Comparison of ENCODE assay signal across 24 cellular contexts in genomic region chr6:4892785-4893485, GRCh38.
A peak's percentile ranks its signal among the peaks of the same experiment; 100 is the strongest.
DNase-seq lines count a peak whose midpoint lies in the region; ATAC-seq, FAIRE-seq and TF ChIP-seq lines count a peak whose summit lies in the region.
"Had no signal": no experiment of that assay in that cellular context is flagged by ENCODE, and none has a peak within 500 bp of the region (broad histone marks: within the 10 kb centered on the region; RNA-seq: fewer than 3 reads in every experiment).

No MANE protein-coding gene starts in this region.

- H2BK20ac ChIP-seq in H9 (ENCODE audit: low read depth, low read length, poor library complexity, severe bottlenecking), result no peak overlapping the region

- no peak overlapping the region for H3K27ac Mint-ChIP-seq in activated CD4-positive, alpha-beta T cell treated with anti-CD3 and anti-CD28 coated beads, Interleukin-2, amount 10 ng/mL, durations not matched to agents 24 days and 14 days
- H3K27ac Mint-ChIP-seq in H9, result peak overlapping the region; percentile 57 to 95 (median 89); a peak in 5 of 7 replicates
- peak overlapping the region; percentile 39 for H3K27ac Mint-ChIP-seq in endodermal cell
- H3K27ac Mint-ChIP-seq in stimulated activated memory B cell treated with anti-CD40 and anti-IgM and Interleukin-4, amounts not matched to agents 10 μg/mL and 1 μg/mL and 100 μg/mL, for 72 hours, result peak overlapping the region; percentile 43

- H3K23me2 ChIP-seq in H9 (ENCODE audit: insufficient read length, low read depth, low read length, poor library complexity, severe bottlenecking), result no peaks in the 10 kb centered on the region

- no CpG with 5 or more reads among the region's 20 CpGs for WGBS in H9 (ENCODE audit: extremely low coverage, insufficient read length, low lambda C conversion rate)
- WGBS in endodermal cell (ENCODE audit: insufficient coverage in 1 of 2, insufficient read length in 1 of 2), 2 experiments, result 92 to 94% methylated on average over 17 to 20 of the region's 20 CpGs

- H2AFZ ChIP-seq in H9 (ENCODE audit: low read length), result no peak overlapping the region

- H3K9me3 ChIP-seq in H9 (ENCODE audit: control insufficient read depth, low read depth, low read length) (no peaks in the 10 kb centered on the region), endodermal cell (ENCODE audit: control insufficient read depth, low read length) (peaks cover under 1% of the 10 kb centered on the region)

- ATAC-seq in stimulated activated memory B cell treated with anti-CD40 and anti-IgM and Interleukin-4, amounts not matched to agents 10 μg/mL and 1 μg/mL and 100 μg/mL, for 72 hours, result no peak
- ATAC-seq: GM12878, HCT116, Panc1, SK-N-SH treated with all-trans-retinoic acid at 6 μM for 48 hours had no signal

- no peak overlapping the region for H3K4ac ChIP-seq in H9 (ENCODE audit: low read depth, low read length)

- peak; percentile 27 for DNase-seq in activated CD4-positive, alpha-beta T cell treated with anti-CD3 and anti-CD28 coated beads, Interleukin-2, amount 10 ng/mL, durations not matched to agents 24 days and 14 days
- no peak for DNase-seq in activated CD4-positive, alpha-beta T cell treated with anti-CD3 and anti-CD28 coated beads for 4 hours
- DNase-seq in H9 (no peak), endodermal cell (no peak), COLO668 (lab: John Stamatoyannopoulos, UW; ENCODE audit: unreplicated experiment) (no peak), GM12891 (ENCODE audit: insufficient read length, low spot score) (no peak)
- DNase-seq: AML-193, DMS79, GOT3, KBM-7, NCI-H1092, NCI-H1436, NCI-H187 treated with DMSO at 0.1 percent for 48 hours, NCI-H2107, NCI-H2227 treated with DMSO at 0.1 percent for 48 hours, NCI-H510A treated with DMSO at 0.1 percent for 48 hours, NCI-H82 had no signal

- no peak overlapping the region for H3K18ac ChIP-seq in H9 (ENCODE audit: insufficient read length, low read depth, low read length)

- intact Hi-C loops in activated CD4-positive, alpha-beta T cell treated with anti-CD3 and anti-CD28 coated beads, Interleukin-2, amount 10 ng/mL, durations not matched to agents 24 days and 14 days (cut with micrococcal nuclease), result no loop called here

- H2BK120ac ChIP-seq in H9 (ENCODE audit: low read depth, low read length, poor library complexity, severe bottlenecking), result no peak overlapping the region

- H4K91ac ChIP-seq in H9 (ENCODE audit: insufficient read length, low read depth, low read length), result no peak overlapping the region

- peaks cover 19% of the 10 kb centered on the region for H3K79me2 ChIP-seq in H9 (ENCODE audit: insufficient read depth, low read length)

- H3K4me2 ChIP-seq in H9 (ENCODE audit: insufficient read depth, insufficient read length, low read length), result no peak overlapping the region

- H2BK12ac ChIP-seq in H9 (ENCODE audit: insufficient read length, low read depth, low read length), result no peak overlapping the region

- H4K5ac ChIP-seq in H9 (ENCODE audit: insufficient read length, low read depth, low read length), result no peak overlapping the region

- H2BK15ac ChIP-seq in H9 (ENCODE audit: low read depth, low read length), result no peak overlapping the region

- no peak for TF ChIP-seq POLR2A in GM12891 (IDR thresholded peaks at IDR 0.05; ENCODE audit: low read depth, low read length)

- H3T11ph ChIP-seq in H9 (ENCODE audit: low read length), result no peak overlapping the region

- no peak overlapping the region for H3K9ac ChIP-seq in H9 (ENCODE audit: extremely low read depth, insufficient read length, low read length)
- no peak overlapping the region for H3K9ac ChIP-seq in endodermal cell (ENCODE audit: extremely low read depth, low read length, poor library complexity, severe bottlenecking)

- H3K14ac ChIP-seq in H9 (ENCODE audit: insufficient read depth, low read length), result no peak overlapping the region; the same call in 1 of the 2 replicates

- no peak overlapping the region for H3K56ac ChIP-seq in H9 (ENCODE audit: insufficient read length, low read depth, low read length)

- H3K27ac ChIP-seq in H9 (ENCODE audit: insufficient read length, low read depth, low read length) (no peak overlapping the region), endodermal cell (ENCODE audit: low read depth, low read length) (no peak overlapping the region)

- H3K36me3 ChIP-seq in endodermal cell (ENCODE audit: control insufficient read depth, insufficient read depth, low read length), result peaks cover 39% of the 10 kb centered on the region

- H3K27me3 Mint-ChIP-seq in activated CD4-positive, alpha-beta T cell treated with anti-CD3 and anti-CD28 coated beads, Interleukin-2, amount 10 ng/mL, durations not matched to agents 24 days and 14 days, result no peaks in the 10 kb centered on the region
- no peaks in the 10 kb centered on the region for H3K27me3 Mint-ChIP-seq in H9 (ENCODE audit: low read depth)
- no peaks in the 10 kb centered on the region for H3K27me3 Mint-ChIP-seq in endodermal cell (ENCODE audit: insufficient read depth)
- H3K27me3 Mint-ChIP-seq in stimulated activated memory B cell treated with anti-CD40 and anti-IgM and Interleukin-4, amounts not matched to agents 10 μg/mL and 1 μg/mL and 100 μg/mL, for 72 hours, result no peaks in the 10 kb centered on the region

- no peak overlapping the region for H3K4me3 Mint-ChIP-seq in activated CD4-positive, alpha-beta T cell treated with anti-CD3 and anti-CD28 coated beads, Interleukin-2, amount 10 ng/mL, durations not matched to agents 24 days and 14 days
- no peak overlapping the region for H3K4me3 Mint-ChIP-seq in H9
- no peak overlapping the region for H3K4me3 Mint-ChIP-seq in endodermal cell
- H3K4me3 Mint-ChIP-seq in stimulated activated memory B cell treated with anti-CD40 and anti-IgM and Interleukin-4, amounts not matched to agents 10 μg/mL and 1 μg/mL and 100 μg/mL, for 72 hours, result no peak overlapping the region
- H3K4me3 Mint-ChIP-seq: CD14-positive monocyte had no signal

- no peak overlapping the region for H3K4me3 ChIP-seq in endodermal cell (ENCODE audit: low read length)
- H3K4me3 ChIP-seq: GM12878 had no signal

- H2AK5ac ChIP-seq in H9 (ENCODE audit: insufficient read length, low read length), result no peak overlapping the region

- no peaks in the 10 kb centered on the region for H3K9me3 Mint-ChIP-seq in activated CD4-positive, alpha-beta T cell treated with anti-CD3 and anti-CD28 coated beads, Interleukin-2, amount 10 ng/mL, durations not matched to agents 24 days and 14 days
- no peaks in the 10 kb centered on the region for H3K9me3 Mint-ChIP-seq in H9
- H3K9me3 Mint-ChIP-seq in endodermal cell, result no peaks in the 10 kb centered on the region
- no peaks in the 10 kb centered on the region for H3K9me3 Mint-ChIP-seq in stimulated activated memory B cell treated with anti-CD40 and anti-IgM and Interleukin-4, amounts not matched to agents 10 μg/mL and 1 μg/mL and 100 μg/mL, for 72 hours

- H3K27me3 ChIP-seq in H9 (ENCODE audit: insufficient read depth, low read length) (no peaks in the 10 kb centered on the region), endodermal cell (ENCODE audit: control insufficient read depth, insufficient read depth, low read length, poor library complexity, severe bottlenecking) (no peaks in the 10 kb centered on the region)

- TF ChIP-seq CTCF in H9 (conservative IDR thresholded peaks at IDR 0.05), result no peak
- TF ChIP-seq CTCF in endodermal cell (conservative IDR thresholded peaks at IDR 0.05), result no peak

- no peaks in the 10 kb centered on the region for H3K4me1 Mint-ChIP-seq in activated CD4-positive, alpha-beta T cell treated with anti-CD3 and anti-CD28 coated beads, Interleukin-2, amount 10 ng/mL, durations not matched to agents 24 days and 14 days
- peaks cover 20 to 27% of the 10 kb centered on the region in 2 experiments for H3K4me1 Mint-ChIP-seq in H9
- H3K4me1 Mint-ChIP-seq in endodermal cell, result peaks cover 12% of the 10 kb centered on the region
- H3K4me1 Mint-ChIP-seq in stimulated activated memory B cell treated with anti-CD40 and anti-IgM and Interleukin-4, amounts not matched to agents 10 μg/mL and 1 μg/mL and 100 μg/mL, for 72 hours, result peaks cover 22% of the 10 kb centered on the region

- H2BK5ac ChIP-seq in H9 (ENCODE audit: insufficient read length, low read length), result no peak overlapping the region

- H4K8ac ChIP-seq in H9 (replicated peaks; ENCODE audit: insufficient read length, low read depth, low read length), result no peak overlapping the region

- H3K79me1 ChIP-seq in H9 (ENCODE audit: insufficient read depth, low read depth, low read length, poor library complexity, severe bottlenecking), result peaks cover 15% of the 10 kb centered on the region

- no peak for FAIRE-seq in GM12891 (lab: Jason Lieb, UNC)
- FAIRE-seq: D721Med, GM12878 had no signal

- H3K4me1 ChIP-seq in H9 (ENCODE audit: insufficient read depth, low read length) (peaks cover 2% of the 10 kb centered on the region; the same call in 1 of the 2 replicates), endodermal cell (ENCODE audit: control insufficient read depth, insufficient read depth, low read length) (no peaks in the 10 kb centered on the region)

- H4K20me1 ChIP-seq in H9 (ENCODE audit: control insufficient read depth, insufficient read depth, insufficient read length), result no peaks in the 10 kb centered on the region

- peaks cover 20% of the 10 kb centered on the region for H3K36me3 Mint-ChIP-seq in activated CD4-positive, alpha-beta T cell treated with anti-CD3 and anti-CD28 coated beads, Interleukin-2, amount 10 ng/mL, durations not matched to agents 24 days and 14 days (ENCODE audit: low read depth)
- peaks cover 42 to 48% (median 46%) of the 10 kb centered on the region in 3 experiments for H3K36me3 Mint-ChIP-seq in H9 (ENCODE audit: insufficient read depth in 1 of 3, low read depth in 3 of 3)
- H3K36me3 Mint-ChIP-seq in endodermal cell (ENCODE audit: low read depth), result peaks cover 48% of the 10 kb centered on the region
- H3K36me3 Mint-ChIP-seq in stimulated activated memory B cell treated with anti-CD40 and anti-IgM and Interleukin-4, amounts not matched to agents 10 μg/mL and 1 μg/mL and 100 μg/mL, for 72 hours, result peaks cover 54% of the 10 kb centered on the region

- no peak overlapping the region for H3K23ac ChIP-seq in H9 (ENCODE audit: insufficient read length, low read depth, low read length)

TF ChIP-seq in GM12891, 5 proteins besides CTCF, POLR2A, EP300 and RAD21:
- TF ChIP-seq TAF1 (IDR thresholded peaks at IDR 0.05; ENCODE audit: low read depth, low read length), result no peak
- no peak for TF ChIP-seq SPI1 (IDR thresholded peaks at IDR 0.05; ENCODE audit: low read depth, low read length)
- TF ChIP-seq PAX5 (IDR thresholded peaks at IDR 0.05; ENCODE audit: insufficient read depth, low read length, severe bottlenecking), result no peak
- no peak for TF ChIP-seq POLR2AphosphoS5 (IDR thresholded peaks at IDR 0.05; ENCODE audit: low read depth, low read length)
- no peak for TF ChIP-seq POU2F2 (IDR thresholded peaks at IDR 0.05; ENCODE audit: low read depth, low read length)
